In the genomic region with DNA sequence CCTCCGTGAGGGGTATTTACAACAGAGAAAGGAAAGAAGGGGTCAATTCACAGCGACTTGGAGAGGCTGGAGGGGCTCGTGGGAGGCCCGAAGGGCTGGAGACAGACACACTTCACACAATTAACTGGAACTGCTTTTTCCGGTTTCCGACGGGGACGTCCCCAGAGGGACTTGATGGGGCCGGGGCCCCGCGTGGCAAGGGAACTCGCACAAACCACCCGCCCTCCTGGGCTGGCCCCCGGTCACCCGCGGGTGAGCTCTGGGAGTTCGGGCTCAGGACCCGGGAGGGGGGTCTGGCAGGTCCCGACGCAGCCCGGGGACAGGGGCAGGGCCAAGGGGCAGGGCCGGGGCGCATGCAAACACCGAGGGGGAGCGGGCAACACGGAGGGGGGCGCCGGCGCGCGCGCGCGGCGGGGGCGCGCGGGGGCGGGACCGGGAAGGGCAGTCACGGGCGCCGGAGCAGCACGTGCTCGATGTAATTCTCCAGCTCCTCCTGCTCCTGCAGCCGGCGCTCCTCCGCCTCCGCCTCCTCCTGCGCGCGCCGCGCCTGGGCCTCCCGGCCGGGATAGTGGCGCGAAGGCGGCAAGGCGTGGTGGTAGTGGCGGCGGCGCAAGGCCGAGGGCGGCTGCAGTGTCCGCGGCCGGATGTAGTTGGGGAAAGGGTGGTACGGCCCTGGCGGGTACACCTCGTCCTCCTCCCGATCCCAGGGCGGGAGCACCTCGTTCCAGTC, we compare ENCODE assay signal across 1 cellular context.
TF ChIP-seq lines count a peak whose summit lies in the region.

No MANE protein-coding gene starts in this region.

TF ChIP-seq in HepG2, 621 proteins besides CTCF, POLR2A, EP300 and RAD21:
- TF ChIP-seq KDM2A (CRISPR knock-in tag; IDR thresholded peaks at IDR 0.05; ENCODE audit: borderline replicate concordance, low read depth) (peak; percentile 55; the same call in 1 of the 2 replicates), ZNF337 (CRISPR knock-in tag; IDR thresholded peaks at IDR 0.05; ENCODE audit: borderline replicate concordance, low read depth) (no peak), GABPB1 (CRISPR knock-in tag; IDR thresholded peaks at IDR 0.05) (peak; percentile 49; the same call in 1 of the 2 replicates), SUZ12 (IDR thresholded peaks at IDR 0.05; ENCODE audit: low read depth, low read length) (no peak), GTF2F1 (IDR thresholded peaks at IDR 0.05; ENCODE audit: low read length) (no peak), PCBP2 (optimal IDR thresholded peaks at IDR 0.05; ENCODE audit: low read depth, low read length, poor library complexity, severe bottlenecking) (no peak), SIN3A (IDR thresholded peaks at IDR 0.05; ENCODE audit: borderline replicate concordance, low read depth, low read length) (no peak), SCMH1 (CRISPR knock-in tag; IDR thresholded peaks at IDR 0.05; ENCODE audit: borderline replicate concordance) (no peak), NFKB2 (CRISPR knock-in tag; IDR thresholded peaks at IDR 0.05; ENCODE audit: borderline replicate concordance) (no peak), ZNF562 (CRISPR knock-in tag; IDR thresholded peaks at IDR 0.05; ENCODE audit: borderline replicate concordance) (no peak), MYC (CRISPR knock-in tag; IDR thresholded peaks at IDR 0.05; ENCODE audit: borderline replicate concordance) (peak; percentile 53; the same call in 1 of the 2 replicates), GFI1 (CRISPR knock-in tag; IDR thresholded peaks at IDR 0.05; ENCODE audit: borderline replicate concordance) (no peak), ZNF263 (CRISPR knock-in tag; IDR thresholded peaks at IDR 0.05) (peak; percentile 84), ATF1 (CRISPR knock-in tag; IDR thresholded peaks at IDR 0.05) (no peak), KDM3A (CRISPR knock-in tag; IDR thresholded peaks at IDR 0.05; ENCODE audit: low read depth) (no peak), SRSF1 (optimal IDR thresholded peaks at IDR 0.05; ENCODE audit: low read depth, low read length) (no peak), KDM5B (CRISPR knock-in tag; IDR thresholded peaks at IDR 0.05; ENCODE audit: borderline replicate concordance) (no peak), MTA1 (CRISPR knock-in tag; IDR thresholded peaks at IDR 0.05; ENCODE audit: borderline replicate concordance) (0 out of 2 replicates have a peak, but pooled peaks have one; percentile 4)
- TF ChIP-seq, protein P1, sequence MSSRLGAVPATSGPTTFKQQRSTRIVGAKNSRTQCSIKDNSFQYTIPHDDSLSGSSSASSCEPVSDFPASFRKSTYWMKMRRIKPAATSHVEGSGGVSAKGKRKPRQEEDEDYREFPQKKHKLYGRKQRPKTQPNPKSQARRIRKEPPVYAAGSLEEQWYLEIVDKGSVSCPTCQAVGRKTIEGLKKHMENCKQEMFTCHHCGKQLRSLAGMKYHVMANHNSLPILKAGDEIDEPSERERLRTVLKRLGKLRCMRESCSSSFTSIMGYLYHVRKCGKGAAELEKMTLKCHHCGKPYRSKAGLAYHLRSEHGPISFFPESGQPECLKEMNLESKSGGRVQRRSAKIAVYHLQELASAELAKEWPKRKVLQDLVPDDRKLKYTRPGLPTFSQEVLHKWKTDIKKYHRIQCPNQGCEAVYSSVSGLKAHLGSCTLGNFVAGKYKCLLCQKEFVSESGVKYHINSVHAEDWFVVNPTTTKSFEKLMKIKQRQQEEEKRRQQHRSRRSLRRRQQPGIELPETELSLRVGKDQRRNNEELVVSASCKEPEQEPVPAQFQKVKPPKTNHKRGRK (CRISPR knock-in tag; IDR thresholded peaks at IDR 0.05) = no peak
- TF ChIP-seq, protein P2, sequence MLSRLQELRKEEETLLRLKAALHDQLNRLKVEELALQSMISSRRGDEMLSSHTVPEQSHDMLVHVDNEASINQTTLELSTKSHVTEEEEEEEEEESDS (CRISPR knock-in tag; IDR thresholded peaks at IDR 0.05; ENCODE audit: borderline replicate concordance) = no peak
- TF ChIP-seq, protein P3, sequence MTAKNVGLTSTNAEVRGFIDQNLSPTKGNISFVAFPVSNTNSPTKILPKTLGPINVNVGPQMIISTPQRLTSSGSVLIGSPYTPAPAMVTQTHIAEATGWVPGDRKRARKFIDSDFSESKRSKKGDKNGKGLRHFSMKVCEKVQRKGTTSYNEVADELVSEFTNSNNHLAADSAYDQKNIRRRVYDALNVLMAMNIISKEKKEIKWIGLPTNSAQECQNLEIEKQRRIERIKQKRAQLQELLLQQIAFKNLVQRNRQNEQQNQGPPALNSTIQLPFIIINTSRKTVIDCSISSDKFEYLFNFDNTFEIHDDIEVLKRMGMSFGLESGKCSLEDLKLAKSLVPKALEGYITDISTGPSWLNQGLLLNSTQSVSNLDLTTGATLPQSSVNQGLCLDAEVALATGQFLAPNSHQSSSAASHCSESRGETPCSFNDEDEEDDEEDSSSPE (CRISPR knock-in tag; IDR thresholded peaks at IDR 0.05) = 0 out of 2 replicates have a peak, but pooled peaks have one; percentile 27
- TF ChIP-seq, protein P4, sequence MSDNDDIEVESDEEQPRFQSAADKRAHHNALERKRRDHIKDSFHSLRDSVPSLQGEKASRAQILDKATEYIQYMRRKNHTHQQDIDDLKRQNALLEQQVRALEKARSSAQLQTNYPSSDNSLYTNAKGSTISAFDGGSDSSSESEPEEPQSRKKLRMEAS (IDR thresholded peaks at IDR 0.05) = peak; percentile 47; the same call in 1 of the 2 replicates
- TF ChIP-seq, protein P5, sequence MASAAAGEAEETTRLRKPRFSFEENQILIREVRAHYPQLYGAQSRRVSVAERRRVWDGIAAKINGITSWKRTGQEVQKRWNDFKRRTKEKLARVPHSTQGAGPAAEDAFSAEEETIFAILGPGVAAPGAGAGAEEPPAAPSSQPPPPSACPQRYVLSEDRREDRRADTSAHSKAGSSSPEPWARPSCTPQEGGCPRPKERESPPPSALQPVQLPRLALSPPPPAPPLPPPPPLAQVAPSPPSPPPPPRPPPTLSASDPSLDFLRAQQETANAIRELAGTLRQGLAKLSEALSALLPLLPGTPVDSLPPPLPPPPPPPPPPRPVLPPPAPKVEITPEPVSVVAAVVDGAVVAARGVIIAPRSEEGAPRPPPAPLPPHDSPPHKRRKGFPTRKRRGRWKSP (CRISPR knock-in tag; IDR thresholded peaks at IDR 0.05) = no peak
- TF ChIP-seq, protein P6, sequence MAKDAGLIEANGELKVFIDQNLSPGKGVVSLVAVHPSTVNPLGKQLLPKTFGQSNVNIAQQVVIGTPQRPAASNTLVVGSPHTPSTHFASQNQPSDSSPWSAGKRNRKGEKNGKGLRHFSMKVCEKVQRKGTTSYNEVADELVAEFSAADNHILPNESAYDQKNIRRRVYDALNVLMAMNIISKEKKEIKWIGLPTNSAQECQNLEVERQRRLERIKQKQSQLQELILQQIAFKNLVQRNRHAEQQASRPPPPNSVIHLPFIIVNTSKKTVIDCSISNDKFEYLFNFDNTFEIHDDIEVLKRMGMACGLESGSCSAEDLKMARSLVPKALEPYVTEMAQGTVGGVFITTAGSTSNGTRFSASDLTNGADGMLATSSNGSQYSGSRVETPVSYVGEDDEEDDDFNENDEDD (CRISPR knock-in tag; IDR thresholded peaks at IDR 0.05; ENCODE audit: borderline replicate concordance) = peak; percentile 48; the same call in 1 of the 2 replicates
- TF ChIP-seq, protein P7, sequence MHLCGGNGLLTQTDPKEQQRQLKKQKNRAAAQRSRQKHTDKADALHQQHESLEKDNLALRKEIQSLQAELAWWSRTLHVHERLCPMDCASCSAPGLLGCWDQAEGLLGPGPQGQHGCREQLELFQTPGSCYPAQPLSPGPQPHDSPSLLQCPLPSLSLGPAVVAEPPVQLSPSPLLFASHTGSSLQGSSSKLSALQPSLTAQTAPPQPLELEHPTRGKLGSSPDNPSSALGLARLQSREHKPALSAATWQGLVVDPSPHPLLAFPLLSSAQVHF (CRISPR knock-in tag; IDR thresholded peaks at IDR 0.05) = 0 out of 2 replicates have a peak, but pooled peaks have one; percentile 43
- TF ChIP-seq, protein P8, sequence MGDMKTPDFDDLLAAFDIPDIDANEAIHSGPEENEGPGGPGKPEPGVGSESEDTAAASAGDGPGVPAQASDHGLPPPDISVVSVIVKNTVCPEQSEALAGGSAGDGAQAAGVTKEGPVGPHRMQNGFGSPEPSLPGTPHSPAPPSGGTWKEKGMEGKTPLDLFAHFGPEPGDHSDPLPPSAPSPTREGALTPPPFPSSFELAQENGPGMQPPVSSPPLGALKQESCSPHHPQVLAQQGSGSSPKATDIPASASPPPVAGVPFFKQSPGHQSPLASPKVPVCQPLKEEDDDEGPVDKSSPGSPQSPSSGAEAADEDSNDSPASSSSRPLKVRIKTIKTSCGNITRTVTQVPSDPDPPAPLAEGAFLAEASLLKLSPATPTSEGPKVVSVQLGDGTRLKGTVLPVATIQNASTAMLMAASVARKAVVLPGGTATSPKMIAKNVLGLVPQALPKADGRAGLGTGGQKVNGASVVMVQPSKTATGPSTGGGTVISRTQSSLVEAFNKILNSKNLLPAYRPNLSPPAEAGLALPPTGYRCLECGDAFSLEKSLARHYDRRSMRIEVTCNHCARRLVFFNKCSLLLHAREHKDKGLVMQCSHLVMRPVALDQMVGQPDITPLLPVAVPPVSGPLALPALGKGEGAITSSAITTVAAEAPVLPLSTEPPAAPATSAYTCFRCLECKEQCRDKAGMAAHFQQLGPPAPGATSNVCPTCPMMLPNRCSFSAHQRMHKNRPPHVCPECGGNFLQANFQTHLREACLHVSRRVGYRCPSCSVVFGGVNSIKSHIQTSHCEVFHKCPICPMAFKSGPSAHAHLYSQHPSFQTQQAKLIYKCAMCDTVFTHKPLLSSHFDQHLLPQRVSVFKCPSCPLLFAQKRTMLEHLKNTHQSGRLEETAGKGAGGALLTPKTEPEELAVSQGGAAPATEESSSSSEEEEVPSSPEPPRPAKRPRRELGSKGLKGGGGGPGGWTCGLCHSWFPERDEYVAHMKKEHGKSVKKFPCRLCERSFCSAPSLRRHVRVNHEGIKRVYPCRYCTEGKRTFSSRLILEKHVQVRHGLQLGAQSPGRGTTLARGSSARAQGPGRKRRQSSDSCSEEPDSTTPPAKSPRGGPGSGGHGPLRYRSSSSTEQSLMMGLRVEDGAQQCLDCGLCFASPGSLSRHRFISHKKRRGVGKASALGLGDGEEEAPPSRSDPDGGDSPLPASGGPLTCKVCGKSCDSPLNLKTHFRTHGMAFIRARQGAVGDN (CRISPR knock-in tag; IDR thresholded peaks at IDR 0.05) = peak; percentile 42
- TF ChIP-seq, protein P9, sequence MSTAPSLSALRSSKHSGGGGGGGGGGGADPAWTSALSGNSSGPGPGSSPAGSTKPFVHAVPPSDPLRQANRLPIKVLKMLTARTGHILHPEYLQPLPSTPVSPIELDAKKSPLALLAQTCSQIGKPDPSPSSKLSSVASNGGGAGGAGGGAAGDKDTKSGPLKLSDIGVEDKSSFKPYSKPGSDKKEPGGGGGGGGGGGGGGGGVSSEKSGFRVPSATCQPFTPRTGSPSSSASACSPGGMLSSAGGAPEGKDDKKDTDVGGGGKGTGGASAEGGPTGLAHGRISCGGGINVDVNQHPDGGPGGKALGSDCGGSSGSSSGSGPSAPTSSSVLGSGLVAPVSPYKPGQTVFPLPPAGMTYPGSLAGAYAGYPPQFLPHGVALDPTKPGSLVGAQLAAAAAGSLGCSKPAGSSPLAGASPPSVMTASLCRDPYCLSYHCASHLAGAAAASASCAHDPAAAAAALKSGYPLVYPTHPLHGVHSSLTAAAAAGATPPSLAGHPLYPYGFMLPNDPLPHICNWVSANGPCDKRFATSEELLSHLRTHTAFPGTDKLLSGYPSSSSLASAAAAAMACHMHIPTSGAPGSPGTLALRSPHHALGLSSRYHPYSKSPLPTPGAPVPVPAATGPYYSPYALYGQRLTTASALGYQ (CRISPR knock-in tag; IDR thresholded peaks at IDR 0.05) = no peak
- TF ChIP-seq, protein P10, sequence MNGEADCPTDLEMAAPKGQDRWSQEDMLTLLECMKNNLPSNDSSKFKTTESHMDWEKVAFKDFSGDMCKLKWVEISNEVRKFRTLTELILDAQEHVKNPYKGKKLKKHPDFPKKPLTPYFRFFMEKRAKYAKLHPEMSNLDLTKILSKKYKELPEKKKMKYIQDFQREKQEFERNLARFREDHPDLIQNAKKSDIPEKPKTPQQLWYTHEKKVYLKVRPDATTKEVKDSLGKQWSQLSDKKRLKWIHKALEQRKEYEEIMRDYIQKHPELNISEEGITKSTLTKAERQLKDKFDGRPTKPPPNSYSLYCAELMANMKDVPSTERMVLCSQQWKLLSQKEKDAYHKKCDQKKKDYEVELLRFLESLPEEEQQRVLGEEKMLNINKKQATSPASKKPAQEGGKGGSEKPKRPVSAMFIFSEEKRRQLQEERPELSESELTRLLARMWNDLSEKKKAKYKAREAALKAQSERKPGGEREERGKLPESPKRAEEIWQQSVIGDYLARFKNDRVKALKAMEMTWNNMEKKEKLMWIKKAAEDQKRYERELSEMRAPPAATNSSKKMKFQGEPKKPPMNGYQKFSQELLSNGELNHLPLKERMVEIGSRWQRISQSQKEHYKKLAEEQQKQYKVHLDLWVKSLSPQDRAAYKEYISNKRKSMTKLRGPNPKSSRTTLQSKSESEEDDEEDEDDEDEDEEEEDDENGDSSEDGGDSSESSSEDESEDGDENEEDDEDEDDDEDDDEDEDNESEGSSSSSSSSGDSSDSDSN (CRISPR knock-in tag; IDR thresholded peaks at IDR 0.05) = peak; percentile 27; the same call in 1 of the 2 replicates
TF ChIP-seq in HepG2: peak in this region for 11.
